ENCODE assay signal across 10 cellular contexts in the genomic region with DNA sequence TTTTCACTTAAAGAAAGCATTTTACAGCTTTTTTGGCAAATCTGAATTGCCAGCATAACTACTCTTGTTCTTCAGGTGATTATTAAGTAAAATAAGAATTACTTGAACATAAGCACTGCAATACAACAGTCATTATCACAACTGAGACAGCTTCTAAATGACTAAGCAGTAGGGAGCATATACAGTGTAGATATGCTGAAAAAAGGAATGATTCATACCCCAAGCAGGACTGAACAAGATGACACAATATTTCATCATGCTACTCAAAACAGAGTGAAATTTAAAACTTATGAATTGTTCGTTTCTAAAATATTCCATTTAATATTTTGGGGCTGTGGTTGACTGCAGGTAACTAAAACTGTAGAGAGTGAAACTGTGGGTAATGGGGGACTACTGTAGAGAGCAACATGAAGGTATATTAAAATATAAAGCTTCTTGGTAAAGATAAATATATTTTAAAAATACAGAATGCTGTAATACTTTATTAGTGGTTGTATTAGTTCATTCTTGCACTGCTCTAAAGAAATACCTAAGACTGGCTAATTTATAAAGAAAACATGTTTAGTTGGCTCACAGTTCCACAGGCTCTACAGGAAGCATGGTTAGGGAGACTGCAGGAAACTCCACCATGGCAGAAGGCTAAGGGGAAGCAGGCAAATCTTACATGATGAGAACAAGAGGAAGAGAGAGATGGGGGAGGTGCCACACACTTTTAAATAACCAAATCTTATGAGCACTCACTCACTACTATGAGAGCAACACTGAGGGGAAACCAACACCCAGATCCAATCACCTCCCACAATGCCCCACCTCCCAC.
A peak's percentile ranks its signal among the peaks of the same experiment; 100 is the strongest.
DNase-seq lines count a peak whose midpoint lies in the region; ATAC-seq and TF ChIP-seq lines count a peak whose summit lies in the region.
"Had no signal": no experiment of that assay in that cellular context is flagged by ENCODE, and none has a peak within 500 bp of the region (broad histone marks: within the 10 kb centered on the region; RNA-seq: fewer than 3 reads in every experiment).

No MANE protein-coding gene starts in this region.

- H3K9me3 ChIP-seq in body of pancreas: no peaks in the 10 kb centered on the region

- DNase-seq in RWPE1 (ENCODE audit: low spot score) (peak; percentile 59), kidney epithelial cell (ENCODE audit: low read depth) (peak; percentile 64), sciatic nerve (ENCODE audit: low spot score) (no peak), body of pancreas (no peak), Ammon's horn (ENCODE audit: low spot score) (no peak)
- DNase-seq: left ventricle myocardium superior; stimulated activated CD4-positive, alpha-beta T cell treated with anti-CD3 and anti-CD28 coated beads, Interleukin-4, amount 100 ng/mL, for 4 hours had no signal

- intact Hi-C loops in sciatic nerve (cut with DNase I): no loop called here
- intact Hi-C loops in body of pancreas (cut with DNase I): no loop called here

- 30% methylated on average over 1 of the region's 1 CpG for WGBS in body of pancreas, 2 donors

- H3K36me3 ChIP-seq in kidney epithelial cell (ENCODE audit: control insufficient read depth, insufficient read depth, low read length) (no peaks in the 10 kb centered on the region), body of pancreas (replicated peaks in 1 of 2; ENCODE audit: insufficient read depth in 1 of 2, low read depth in 2 of 2) (no peaks in the 10 kb centered on the region)

- H3K27ac ChIP-seq in RWPE1: peak overlapping the region; percentile 74
- no peak overlapping the region for H3K27ac ChIP-seq in body of pancreas

- H3K4me3 ChIP-seq in kidney epithelial cell (ENCODE audit: low read depth, low read length) (no peak overlapping the region), body of pancreas (no peak overlapping the region)

- POLR2A ChIA-PET in RWPE1 (lab: Yijun Ruan, JAX; ENCODE audit: low non-redundant PET): no interaction called here

- no peaks in the 10 kb centered on the region for H3K27me3 ChIP-seq in kidney epithelial cell (ENCODE audit: control insufficient read depth, insufficient read depth, low read length)
- H3K27me3 ChIP-seq in body of pancreas: no peaks in the 10 kb centered on the region

- ATAC-seq in GM18502 (IDR thresholded peaks at IDR 0.05; ENCODE audit: poor library complexity, unreplicated experiment) (peak; percentile 68), HG02870 (IDR thresholded peaks at IDR 0.05; ENCODE audit: unreplicated experiment) (peak; percentile 67), sciatic nerve (no peak), body of pancreas (no peak), HG03460 (IDR thresholded peaks at IDR 0.05; ENCODE audit: unreplicated experiment) (no peak)
- ATAC-seq: left ventricle myocardium superior had no signal

- no peak for TF ChIP-seq CTCF in RWPE1 (conservative IDR thresholded peaks at IDR 0.05; ENCODE audit: low read depth)
- no peak for TF ChIP-seq CTCF in kidney epithelial cell (IDR thresholded peaks at IDR 0.05; ENCODE audit: insufficient read depth, low read length, poor library complexity, severe bottlenecking)
- no peak for TF ChIP-seq CTCF in body of pancreas (IDR thresholded peaks at IDR 0.05)

- no peaks in the 10 kb centered on the region for H3K4me1 ChIP-seq in body of pancreas

- CTCF ChIA-PET in RWPE1 (lab: Yijun Ruan, JAX): interaction anchor here (0.6 kb wide), 1 partner anchor 43 kb away, joined by 3 read pairs; no protein-coding TSS in a partner anchor

- TF ChIP-seq POLR2A in body of pancreas (IDR thresholded peaks at IDR 0.05): no peak

Comparison
In these comparisons a context has a peak if more than half of its experiments do, and no peak if none do; other contexts are left out.
1. ATAC-seq: peak in GM18502 (single experiment) and HG02870 (single experiment); none in sciatic nerve (single experiment), body of pancreas (single experiment) and HG03460 (single experiment).
2. DNase-seq: peak in RWPE1 (single experiment) and kidney epithelial cell (single experiment); none in sciatic nerve (single experiment), body of pancreas (0 of 4) and Ammon's horn (single experiment).